Comparison of ENCODE assay signal across 1 cellular context in the genomic region with DNA sequence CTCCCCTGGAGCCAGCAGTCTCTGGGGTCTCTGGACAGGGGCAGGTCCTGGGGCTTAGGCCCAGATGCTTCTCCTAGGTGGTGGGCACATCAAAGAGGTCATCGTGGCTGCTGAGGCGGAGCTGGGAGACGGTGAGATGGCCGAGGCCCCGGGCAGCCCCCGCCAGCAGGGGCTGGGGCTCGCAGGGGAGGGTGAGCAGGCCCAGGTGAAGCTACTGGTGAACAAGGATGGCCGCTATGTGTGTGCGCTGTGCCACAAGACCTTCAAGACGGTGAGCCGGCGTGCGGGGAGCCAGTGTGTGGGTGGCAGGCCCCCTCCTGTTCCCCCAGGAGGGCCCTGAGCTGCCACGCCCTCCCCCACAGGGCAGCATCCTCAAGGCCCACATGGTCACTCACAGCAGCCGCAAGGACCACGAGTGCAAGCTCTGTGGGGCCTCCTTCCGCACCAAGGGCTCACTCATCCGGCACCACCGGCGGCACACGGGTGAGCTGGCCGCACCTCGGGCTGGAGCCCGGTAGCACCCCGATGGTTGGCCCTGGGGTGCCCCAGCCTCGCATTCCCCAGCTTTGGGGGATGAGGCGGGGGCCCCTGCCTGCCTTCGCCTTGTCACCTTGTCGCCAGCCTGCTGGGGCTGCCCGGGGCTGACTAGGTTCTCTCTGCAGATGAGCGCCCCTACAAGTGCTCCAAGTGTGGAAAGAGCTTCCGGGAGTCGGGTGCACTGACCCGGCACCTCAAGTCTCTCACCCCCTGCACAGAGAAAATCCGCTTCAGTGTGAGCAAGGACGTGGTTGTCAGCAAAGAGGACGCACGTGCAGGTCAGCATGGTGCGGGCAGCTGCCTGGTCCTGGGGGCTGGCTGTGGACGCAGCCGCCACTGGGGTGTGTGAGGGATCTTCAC.
TF ChIP-seq lines count a peak whose summit lies in the region.

No MANE protein-coding gene starts in this region.

TF ChIP-seq in K562, 482 proteins besides CTCF, POLR2A, EP300 and RAD21:
- TF ChIP-seq RBFOX2 (IDR thresholded peaks at IDR 0.05; ENCODE audit: low read depth, low read length) (peak; percentile 31; the same call in 1 of the 2 replicates), CHD4 (IDR thresholded peaks at IDR 0.05; ENCODE audit: insufficient read depth, insufficient replicate concordance, low read depth, low read length, poor library complexity, severe bottlenecking) (no peak), POLR2B (IDR thresholded peaks at IDR 0.05; ENCODE audit: low read depth, partially characterized antibody) (peak; percentile 25), RBM22 (IDR thresholded peaks at IDR 0.05; ENCODE audit: low read depth, low read length, poor library complexity, severe bottlenecking) (peak; percentile 74), ZNF583 (CRISPR knock-in tag; IDR thresholded peaks at IDR 0.05) (no peak), ERF (CRISPR knock-in tag; IDR thresholded peaks at IDR 0.05) (no peak), PHB2 (IDR thresholded peaks at IDR 0.05; ENCODE audit: low read depth) (no peak), POLR2G (IDR thresholded peaks at IDR 0.05; ENCODE audit: low read depth, low read length) (peak; percentile 53), RNF2 (IDR thresholded peaks at IDR 0.05) (no peak)
- TF ChIP-seq, protein P1, sequence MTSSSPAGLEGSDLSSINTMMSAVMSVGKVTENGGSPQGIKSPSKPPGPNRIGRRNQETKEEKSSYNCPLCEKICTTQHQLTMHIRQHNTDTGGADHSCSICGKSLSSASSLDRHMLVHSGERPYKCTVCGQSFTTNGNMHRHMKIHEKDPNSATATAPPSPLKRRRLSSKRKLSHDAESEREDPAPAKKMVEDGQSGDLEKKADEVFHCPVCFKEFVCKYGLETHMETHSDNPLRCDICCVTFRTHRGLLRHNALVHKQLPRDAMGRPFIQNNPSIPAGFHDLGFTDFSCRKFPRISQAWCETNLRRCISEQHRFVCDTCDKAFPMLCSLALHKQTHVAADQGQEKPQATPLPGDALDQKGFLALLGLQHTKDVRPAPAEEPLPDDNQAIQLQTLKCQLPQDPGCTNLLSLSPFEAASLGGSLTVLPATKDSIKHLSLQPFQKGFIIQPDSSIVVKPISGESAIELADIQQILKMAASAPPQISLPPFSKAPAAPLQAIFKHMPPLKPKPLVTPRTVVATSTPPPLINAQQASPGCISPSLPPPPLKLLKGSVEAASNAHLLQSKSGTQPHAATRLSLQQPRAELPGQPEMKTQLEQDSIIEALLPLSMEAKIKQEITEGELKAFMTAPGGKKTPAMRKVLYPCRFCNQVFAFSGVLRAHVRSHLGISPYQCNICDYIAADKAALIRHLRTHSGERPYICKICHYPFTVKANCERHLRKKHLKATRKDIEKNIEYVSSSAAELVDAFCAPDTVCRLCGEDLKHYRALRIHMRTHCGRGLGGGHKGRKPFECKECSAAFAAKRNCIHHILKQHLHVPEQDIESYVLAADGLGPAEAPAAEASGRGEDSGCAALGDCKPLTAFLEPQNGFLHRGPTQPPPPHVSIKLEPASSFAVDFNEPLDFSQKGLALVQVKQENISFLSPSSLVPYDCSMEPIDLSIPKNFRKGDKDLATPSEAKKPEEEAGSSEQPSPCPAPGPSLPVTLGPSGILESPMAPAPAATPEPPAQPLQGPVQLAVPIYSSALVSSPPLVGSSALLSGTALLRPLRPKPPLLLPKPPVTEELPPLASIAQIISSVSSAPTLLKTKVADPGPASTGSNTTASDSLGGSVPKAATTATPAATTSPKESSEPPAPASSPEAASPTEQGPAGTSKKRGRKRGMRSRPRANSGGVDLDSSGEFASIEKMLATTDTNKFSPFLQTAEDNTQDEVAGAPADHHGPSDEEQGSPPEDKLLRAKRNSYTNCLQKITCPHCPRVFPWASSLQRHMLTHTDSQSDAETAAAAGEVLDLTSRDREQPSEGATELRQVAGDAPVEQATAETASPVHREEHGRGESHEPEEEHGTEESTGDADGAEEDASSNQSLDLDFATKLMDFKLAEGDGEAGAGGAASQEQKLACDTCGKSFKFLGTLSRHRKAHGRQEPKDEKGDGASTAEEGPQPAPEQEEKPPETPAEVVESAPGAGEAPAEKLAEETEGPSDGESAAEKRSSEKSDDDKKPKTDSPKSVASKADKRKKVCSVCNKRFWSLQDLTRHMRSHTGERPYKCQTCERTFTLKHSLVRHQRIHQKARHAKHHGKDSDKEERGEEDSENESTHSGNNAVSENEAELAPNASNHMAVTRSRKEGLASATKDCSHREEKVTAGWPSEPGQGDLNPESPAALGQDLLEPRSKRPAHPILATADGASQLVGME (CRISPR knock-in tag; IDR thresholded peaks at IDR 0.05), result no peak
